ENCODE assay signal across 15 cellular contexts in the genomic region with DNA sequence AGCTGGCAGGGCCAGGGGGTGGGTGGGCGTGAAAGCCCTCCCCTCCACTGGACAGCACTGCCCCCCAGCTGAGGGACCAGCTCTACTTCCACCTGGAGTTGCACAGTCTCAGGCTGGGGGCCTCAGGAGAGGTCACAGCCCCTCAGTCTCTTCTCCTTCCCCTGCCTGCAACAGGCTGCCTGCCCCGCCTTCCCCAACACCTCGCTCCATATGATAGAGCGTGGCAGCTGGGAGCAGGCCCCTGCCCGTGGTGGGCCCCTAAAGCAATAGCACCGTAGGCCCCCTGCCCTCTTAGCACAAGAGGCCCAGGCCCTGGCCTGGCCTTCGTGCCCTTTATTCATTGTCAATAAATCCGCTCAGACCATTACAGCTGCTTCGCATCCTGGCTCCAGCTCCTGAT. TPM values are rescaled to one million over a fixed set of nuclear protein-coding genes. Genes with fewer than 3 reads are reported as not detected.
DNase-seq lines count a peak whose midpoint lies in the region; ATAC-seq and TF ChIP-seq lines count a peak whose summit lies in the region.
"Had no signal": no experiment of that assay in that cellular context is flagged by ENCODE, and none has a peak within 500 bp of the region (broad histone marks: within the 10 kb centered on the region; RNA-seq: fewer than 3 reads in every experiment).

No MANE protein-coding gene starts in this region.

- peaks cover 18% of the 10 kb centered on the region for H3K36me3 Mint-ChIP-seq in CD4-positive, CD25-positive, alpha-beta regulatory T cell
- peaks cover 50% of the 10 kb centered on the region for H3K36me3 Mint-ChIP-seq in CD8-positive, alpha-beta T cell
- H3K36me3 Mint-ChIP-seq in activated naive CD8-positive, alpha-beta T cell = no peaks in the 10 kb centered on the region
- no peaks in the 10 kb centered on the region for H3K36me3 Mint-ChIP-seq in nephron progenitor cell (ENCODE audit: low read depth)
- H3K36me3 Mint-ChIP-seq in activated CD4-positive, alpha-beta T cell treated with anti-CD3 and anti-CD28 coated beads, Interleukin-2, amount 10 ng/mL, durations not matched to agents 24 days and 14 days (ENCODE audit: low read depth) = peaks cover 36% of the 10 kb centered on the region

- H3K27me3 ChIP-seq in CD4-positive, CD25-positive, alpha-beta regulatory T cell (ENCODE audit: control insufficient read depth, insufficient read depth, low read length) = no peaks in the 10 kb centered on the region
- no peaks in the 10 kb centered on the region for H3K27me3 ChIP-seq in CD8-positive, alpha-beta T cell (ENCODE audit: insufficient read depth, low read length)
- H3K27me3 ChIP-seq: BLaER1 had no signal

- peaks cover 3 to 25% (median 17%) of the 10 kb centered on the region in 4 donors for H3K4me1 Mint-ChIP-seq in CD4-positive, CD25-positive, alpha-beta regulatory T cell
- peaks cover 20% of the 10 kb centered on the region for H3K4me1 Mint-ChIP-seq in CD8-positive, alpha-beta T cell (ENCODE audit: low read depth)
- peaks cover 30% of the 10 kb centered on the region for H3K4me1 Mint-ChIP-seq in activated naive CD8-positive, alpha-beta T cell (ENCODE audit: low read depth)
- H3K4me1 Mint-ChIP-seq in nephron progenitor cell = peaks cover 19% of the 10 kb centered on the region
- peaks cover 30% of the 10 kb centered on the region for H3K4me1 Mint-ChIP-seq in activated CD4-positive, alpha-beta T cell treated with anti-CD3 and anti-CD28 coated beads, Interleukin-2, amount 10 ng/mL, durations not matched to agents 24 days and 14 days

- peaks cover 31% of the 10 kb centered on the region for H3K36me3 ChIP-seq in CD4-positive, CD25-positive, alpha-beta regulatory T cell (ENCODE audit: control insufficient read depth, insufficient read depth, low read length)
- no peaks in the 10 kb centered on the region for H3K36me3 ChIP-seq in CD8-positive, alpha-beta T cell (ENCODE audit: insufficient read depth, low read length)

- no peak for ATAC-seq in CD4-positive, CD25-positive, alpha-beta regulatory T cell (ENCODE audit: low read depth in 2 of 2)
- ATAC-seq in CD8-positive, alpha-beta T cell = no peak
- ATAC-seq: HepG2 had no signal

- H3K4me3 Mint-ChIP-seq in CD4-positive, CD25-positive, alpha-beta regulatory T cell = peak overlapping the region in 3 of 4 donors; percentile 24 to 46 (median 41)
- H3K4me3 Mint-ChIP-seq in CD8-positive, alpha-beta T cell = no peak overlapping the region
- peak overlapping the region; percentile 32 for H3K4me3 Mint-ChIP-seq in activated naive CD8-positive, alpha-beta T cell
- no peak overlapping the region for H3K4me3 Mint-ChIP-seq in nephron progenitor cell
- no peak overlapping the region for H3K4me3 Mint-ChIP-seq in activated CD4-positive, alpha-beta T cell treated with anti-CD3 and anti-CD28 coated beads, Interleukin-2, amount 10 ng/mL, durations not matched to agents 24 days and 14 days

- no peak overlapping the region for H3K27ac ChIP-seq in CD4-positive, CD25-positive, alpha-beta regulatory T cell (ENCODE audit: insufficient read depth, low read length, poor library complexity, severe bottlenecking)
- no peak overlapping the region for H3K27ac ChIP-seq in CD8-positive, alpha-beta T cell (ENCODE audit: low read depth, low read length)
- H3K27ac ChIP-seq: BLaER1 had no signal

- no peaks in the 10 kb centered on the region for H3K9me3 ChIP-seq in CD4-positive, CD25-positive, alpha-beta regulatory T cell (ENCODE audit: control insufficient read depth in 2 of 2, low read length in 2 of 2)
- no peaks in the 10 kb centered on the region for H3K9me3 ChIP-seq in CD8-positive, alpha-beta T cell (ENCODE audit: low read length)
- H3K9me3 ChIP-seq: BLaER1 had no signal

- POLR2A ChIA-PET in CD8-positive, alpha-beta T cell (lab: Charles Lee) = interaction anchor here (1.1 to 1.3 kb wide), 2 partner anchors 9 to 10 kb away, joined by 3 read pairs; no protein-coding TSS in a partner anchor

- peak overlapping the region; percentile 37 to 79 (median 75) for H3K27ac Mint-ChIP-seq in CD4-positive, CD25-positive, alpha-beta regulatory T cell
- peak overlapping the region; percentile 62 for H3K27ac Mint-ChIP-seq in CD8-positive, alpha-beta T cell
- no peak overlapping the region for H3K27ac Mint-ChIP-seq in activated naive CD8-positive, alpha-beta T cell
- peak overlapping the region; percentile 54 for H3K27ac Mint-ChIP-seq in nephron progenitor cell
- H3K27ac Mint-ChIP-seq in activated CD4-positive, alpha-beta T cell treated with anti-CD3 and anti-CD28 coated beads, Interleukin-2, amount 10 ng/mL, durations not matched to agents 24 days and 14 days = no peak overlapping the region

- no peak overlapping the region for H3K4me3 ChIP-seq in CD4-positive, CD25-positive, alpha-beta regulatory T cell (ENCODE audit: low read depth, low read length)
- no peak overlapping the region for H3K4me3 ChIP-seq in CD8-positive, alpha-beta T cell (ENCODE audit: low read depth, low read length)
- H3K4me3 ChIP-seq: BLaER1 had no signal

- no peaks in the 10 kb centered on the region for H3K27me3 Mint-ChIP-seq in CD4-positive, CD25-positive, alpha-beta regulatory T cell
- no peaks in the 10 kb centered on the region for H3K27me3 Mint-ChIP-seq in CD8-positive, alpha-beta T cell (ENCODE audit: low read depth)
- H3K27me3 Mint-ChIP-seq in activated naive CD8-positive, alpha-beta T cell = no peaks in the 10 kb centered on the region
- H3K27me3 Mint-ChIP-seq in nephron progenitor cell (ENCODE audit: low read depth, poor library complexity) = peaks cover 19% of the 10 kb centered on the region
- no peaks in the 10 kb centered on the region for H3K27me3 Mint-ChIP-seq in activated CD4-positive, alpha-beta T cell treated with anti-CD3 and anti-CD28 coated beads, Interleukin-2, amount 10 ng/mL, durations not matched to agents 24 days and 14 days

- TF ChIP-seq CTCF in CD8-positive, alpha-beta T cell (IDR thresholded peaks at IDR 0.05) = no peak
- no peak for TF ChIP-seq CTCF in nephron progenitor cell (IDR thresholded peaks at IDR 0.05)

- CTCF ChIA-PET in CD8-positive, alpha-beta T cell (lab: Charles Lee) = interaction anchor here (1.4 kb wide), 1 partner anchor 9 kb away, joined by 5 read pairs; no protein-coding TSS in a partner anchor

- no peaks in the 10 kb centered on the region for H3K9me3 Mint-ChIP-seq in CD4-positive, CD25-positive, alpha-beta regulatory T cell
- H3K9me3 Mint-ChIP-seq in CD8-positive, alpha-beta T cell = no peaks in the 10 kb centered on the region
- no peaks in the 10 kb centered on the region for H3K9me3 Mint-ChIP-seq in activated naive CD8-positive, alpha-beta T cell (ENCODE audit: low read depth)
- no peaks in the 10 kb centered on the region for H3K9me3 Mint-ChIP-seq in nephron progenitor cell
- no peaks in the 10 kb centered on the region for H3K9me3 Mint-ChIP-seq in activated CD4-positive, alpha-beta T cell treated with anti-CD3 and anti-CD28 coated beads, Interleukin-2, amount 10 ng/mL, durations not matched to agents 24 days and 14 days

- DNase-seq in CD4-positive, CD25-positive, alpha-beta regulatory T cell = no peak
- no peak for DNase-seq in CD8-positive, alpha-beta T cell
- DNase-seq in nephron progenitor cell (no peak), HPDE6-E6E7 (ENCODE audit: extremely low spot score) (no peak), cerebellar nuclear complex (lab: John Stamatoyannopoulos, UW) (no peak)
- DNase-seq in activated CD4-positive, alpha-beta T cell treated with anti-CD3 and anti-CD28 coated beads, Interleukin-2, amount 10 ng/mL, durations not matched to agents 24 days and 14 days = no peak
- DNase-seq: COR-L47, Karpas-422, NCI-H1417, NCI-H2029, NCI-H524, SIG-M5 had no signal

- H3K4me1 ChIP-seq in CD4-positive, CD25-positive, alpha-beta regulatory T cell (ENCODE audit: control insufficient read depth, insufficient read depth, low read length, poor library complexity, severe bottlenecking) = peaks cover 24% of the 10 kb centered on the region
- H3K4me1 ChIP-seq in CD8-positive, alpha-beta T cell (ENCODE audit: insufficient read depth, low read length) = peaks cover 15% of the 10 kb centered on the region

- intact Hi-C loops in CD8-positive, alpha-beta T cell (cut with DNase I, micrococcal nuclease) = no loop called here
- intact Hi-C loops in activated CD4-positive, alpha-beta T cell treated with anti-CD3 and anti-CD28 coated beads, Interleukin-2, amount 10 ng/mL, durations not matched to agents 24 days and 14 days (cut with micrococcal nuclease) = no loop called here

RNA-seq across cellular contexts. Expression of a gene that starts 3.9 kb away (rescaled TPM):
- 20.5 TPM for total RNA-seq in CD4-positive, CD25-positive, alpha-beta regulatory T cell
- polyA plus RNA-seq in CD4-positive, CD25-positive, alpha-beta regulatory T cell = 1 to 10 TPM; 2.4 to 5.5 (median 3.5) TPM
- total RNA-seq in CD8-positive, alpha-beta T cell = 1 to 10 TPM; 9.5 to 9.8 TPM
- total RNA-seq in activated CD4-positive, alpha-beta T cell treated with anti-CD3 and anti-CD28 coated beads, Interleukin-2, amount 10 ng/mL, durations not matched to agents 24 days and 14 days = 24.1 TPM in 2 replicates

RNA-seq across cellular contexts. Expression of a gene that starts 4.0 kb away (rescaled TPM):
- total RNA-seq in CD4-positive, CD25-positive, alpha-beta regulatory T cell = 83.9 TPM
- polyA plus RNA-seq in CD4-positive, CD25-positive, alpha-beta regulatory T cell = 100 to 1,000 TPM in 1 of 4 donors, 10 to 100 TPM in 3; 94.0 to 102 (median 96.1) TPM
- 10 to 100 TPM; 48.9 to 54.8 TPM for total RNA-seq in CD8-positive, alpha-beta T cell
- total RNA-seq in activated CD4-positive, alpha-beta T cell treated with anti-CD3 and anti-CD28 coated beads, Interleukin-2, amount 10 ng/mL, durations not matched to agents 24 days and 14 days = 88.1 and 92.3 TPM in 2 replicates

RNA-seq across cellular contexts. Expression of a gene that starts 10.5 kb away (rescaled TPM):
- total RNA-seq in CD4-positive, CD25-positive, alpha-beta regulatory T cell = 115 TPM
- 10 to 100 TPM in 1 of 4 donors, 1 to 10 TPM in 3; 7.7 to 16.0 (median 8.2) TPM for polyA plus RNA-seq in CD4-positive, CD25-positive, alpha-beta regulatory T cell
- 100 to 1,000 TPM in 1 of 2 experiments, 10 to 100 TPM in 1; 95.8 to 101 TPM for total RNA-seq in CD8-positive, alpha-beta T cell
- total RNA-seq in activated CD4-positive, alpha-beta T cell treated with anti-CD3 and anti-CD28 coated beads, Interleukin-2, amount 10 ng/mL, durations not matched to agents 24 days and 14 days = 33.1 and 34.5 TPM in 2 replicates

RNA-seq across cellular contexts. Expression of a gene that starts 21.9 kb away (rescaled TPM):
- total RNA-seq in CD4-positive, CD25-positive, alpha-beta regulatory T cell = 287 TPM
- polyA plus RNA-seq in CD4-positive, CD25-positive, alpha-beta regulatory T cell = 100 to 1,000 TPM in 1 of 4 donors, 10 to 100 TPM in 3; 86.1 to 105 (median 90.7) TPM
- total RNA-seq in CD8-positive, alpha-beta T cell = 100 to 1,000 TPM; 155 to 166 TPM
- 225 and 232 TPM in 2 replicates for total RNA-seq in activated CD4-positive, alpha-beta T cell treated with anti-CD3 and anti-CD28 coated beads, Interleukin-2, amount 10 ng/mL, durations not matched to agents 24 days and 14 days

RNA-seq across cellular contexts. Expression of a gene that starts 41.3 kb away (rescaled TPM):
- 6.1 TPM for total RNA-seq in CD4-positive, CD25-positive, alpha-beta regulatory T cell
- 1 to 10 TPM in 1 of 4 donors, under 1 TPM in 2, not detected in 1; 0.25 to 1.3 (median 0.30) TPM for polyA plus RNA-seq in CD4-positive, CD25-positive, alpha-beta regulatory T cell
- 1 to 10 TPM in 1 of 2 experiments, under 1 TPM in 1; 0.73 to 1.2 TPM for total RNA-seq in CD8-positive, alpha-beta T cell
- 9.2 and 10.9 TPM in 2 replicates for total RNA-seq in activated CD4-positive, alpha-beta T cell treated with anti-CD3 and anti-CD28 coated beads, Interleukin-2, amount 10 ng/mL, durations not matched to agents 24 days and 14 days
- total RNA-seq: HepG2 had no signal

Comparison
In these comparisons a context has a peak if more than half of its experiments do, and no peak if none do; other contexts are left out.
1. H3K27ac Mint-ChIP-seq: peak in CD4-positive, CD25-positive, alpha-beta regulatory T cell (3 of 3), CD8-positive, alpha-beta T cell (single experiment) and nephron progenitor cell (single experiment); none in activated naive CD8-positive, alpha-beta T cell (single experiment) and activated CD4-positive, alpha-beta T cell treated with anti-CD3 and anti-CD28 coated beads, Interleukin-2, amount 10 ng/mL, durations not matched to agents 24 days and 14 days (single experiment).
2. H3K4me3 Mint-ChIP-seq: peak in CD4-positive, CD25-positive, alpha-beta regulatory T cell (3 of 4) and activated naive CD8-positive, alpha-beta T cell (single experiment); none in CD8-positive, alpha-beta T cell (single experiment), nephron progenitor cell (single experiment) and activated CD4-positive, alpha-beta T cell treated with anti-CD3 and anti-CD28 coated beads, Interleukin-2, amount 10 ng/mL, durations not matched to agents 24 days and 14 days (single experiment).